9 cellular contexts compared by ENCODE assay signal in genomic region chr10:88281592-88282268, GRCh38.
DNase-seq lines count a peak whose midpoint lies in the region; ATAC-seq and TF ChIP-seq lines count a peak whose summit lies in the region.
"Had no signal": no experiment of that assay in that cellular context is flagged by ENCODE, and none has a peak within 500 bp of the region (broad histone marks: within the 10 kb centered on the region; RNA-seq: fewer than 3 reads in every experiment).

No MANE protein-coding gene starts in this region.

- CTCF ChIA-PET in AG04449 (lab: Yijun Ruan, JAX) = interaction anchor here (1.8 kb wide), 1 partner anchor 11 kb away, joined by 6 read pairs; no protein-coding TSS in a partner anchor

- TF ChIP-seq POLR2A in ovary (IDR thresholded peaks at IDR 0.05) = no peak

- POLR2A ChIA-PET in AG04449 (lab: Yijun Ruan, JAX) = interaction anchor here (0.6 to 1.3 kb wide), 5 partner anchors 10 to 431 kb away, joined by 3 to 5 read pairs (median 3); no protein-coding TSS in a partner anchor

- peak overlapping the region; percentile 43 for H3K27ac ChIP-seq in RWPE2 (ENCODE audit: poor library complexity, severe bottlenecking)
- no peak overlapping the region for H3K27ac ChIP-seq in ovary
- H3K27ac ChIP-seq: psoas muscle had no signal

- H3K36me3 ChIP-seq in RWPE2 (ENCODE audit: low read depth) = no peaks in the 10 kb centered on the region
- no peaks in the 10 kb centered on the region for H3K36me3 ChIP-seq in ovary

- no peak for TF ChIP-seq EP300 in ovary (IDR thresholded peaks at IDR 0.05)

- TF ChIP-seq CTCF in AG04449 (IDR thresholded peaks at IDR 0.05; ENCODE audit: insufficient read depth, low read length, missing control alignments) (no peak), RWPE2 (IDR thresholded peaks at IDR 0.05; ENCODE audit: poor library complexity, severe bottlenecking) (no peak), ovary (IDR thresholded peaks at IDR 0.05) (no peak)

- H3K4me1 ChIP-seq in RWPE2 (ENCODE audit: insufficient read depth, poor library complexity, severe bottlenecking) = peaks cover 22% of the 10 kb centered on the region
- H3K4me1 ChIP-seq in ovary (ENCODE audit: insufficient read depth) = peaks cover 5% of the 10 kb centered on the region

- 46 to 61% (median 56%) methylated on average over 5 of the region's 5 CpGs for WGBS in ovary, 3 donors

- H3K27me3 ChIP-seq in RWPE2 (ENCODE audit: insufficient read depth, poor library complexity, severe bottlenecking) (no peaks in the 10 kb centered on the region), ovary (no peaks in the 10 kb centered on the region)

- ATAC-seq in GM21367 (IDR thresholded peaks at IDR 0.05; ENCODE audit: unreplicated experiment) = peak; percentile 51
- ATAC-seq in RWPE2 (ENCODE audit: low read depth) = peak; percentile 80
- ATAC-seq in GM18873 (IDR thresholded peaks at IDR 0.05; ENCODE audit: low FRiP score, unreplicated experiment) = no peak

- intact Hi-C loops in ovary (cut with DNase I) = no loop called here

- DNase-seq in AG04449 (ENCODE audit: low read depth, low spot score) = peak; percentile 44
- DNase-seq in RWPE2 (ENCODE audit: low spot score) = no peak
- peak; percentile 25 for DNase-seq in germinal center (ENCODE audit: low spot score)
- no peak for DNase-seq in cerebellar cortex (ENCODE audit: low spot score)
- no peak for DNase-seq in mucosa of gallbladder (ENCODE audit: low spot score)
- no peak for DNase-seq in ovary
- DNase-seq: psoas muscle had no signal

- H3K9me3 ChIP-seq in RWPE2 (ENCODE audit: severe bottlenecking) = no peaks in the 10 kb centered on the region
- H3K9me3 ChIP-seq in ovary = no peaks in the 10 kb centered on the region
- H3K9me3 ChIP-seq: psoas muscle had no signal

- H3K4me3 ChIP-seq in AG04449 (ENCODE audit: low read depth, low read length) = peak overlapping the region; percentile 36
- no peak overlapping the region for H3K4me3 ChIP-seq in RWPE2 (ENCODE audit: severe bottlenecking)
- no peak overlapping the region for H3K4me3 ChIP-seq in ovary
- H3K4me3 ChIP-seq: psoas muscle had no signal

Comparison
In these comparisons a context has a peak if more than half of its experiments do, and no peak if none do; other contexts are left out.
1. DNase-seq: peak in AG04449 (single experiment) and germinal center (single experiment); none in RWPE2 (single experiment), cerebellar cortex (single experiment), mucosa of gallbladder (single experiment) and ovary (0 of 5).